8 cellular contexts compared by ENCODE assay signal in genomic region chr2:229852565-229852964, GRCh38.
A peak's percentile ranks its signal among the peaks of the same experiment; 100 is the strongest.
DNase-seq lines count a peak whose midpoint lies in the region; ATAC-seq and TF ChIP-seq lines count a peak whose summit lies in the region.

No MANE protein-coding gene starts in this region.

- no peaks in the 10 kb centered on the region for H3K9me3 ChIP-seq in vagina

- H3K36me3 Mint-ChIP-seq in chondrocyte (ENCODE audit: low read depth): peaks cover 15% of the 10 kb centered on the region

- H3K9me3 Mint-ChIP-seq in chondrocyte (ENCODE audit: low read depth): no peaks in the 10 kb centered on the region

- ATAC-seq in HG02642 (IDR thresholded peaks at IDR 0.05; ENCODE audit: poor library complexity, unreplicated experiment): peak; percentile 73

- no peak overlapping the region for H3K4me3 ChIP-seq in skeletal muscle cell (ENCODE audit: low read depth, low read length)
- H3K4me3 ChIP-seq in coronary artery: no peak overlapping the region
- H3K4me3 ChIP-seq in vagina: no peak overlapping the region

- no peaks in the 10 kb centered on the region for H3K27me3 Mint-ChIP-seq in chondrocyte (ENCODE audit: low read depth)

- peaks cover 41% of the 10 kb centered on the region for H3K4me1 ChIP-seq in vagina

- H3K27ac Mint-ChIP-seq in chondrocyte (ENCODE audit: unreplicated experiment): peak overlapping the region; percentile 22

- no peak for TF ChIP-seq POLR2A in vagina (IDR thresholded peaks at IDR 0.05)

- TF ChIP-seq CTCF in chondrocyte (IDR thresholded peaks at IDR 0.05) (no peak), coronary artery (IDR thresholded peaks at IDR 0.05) (no peak), vagina (IDR thresholded peaks at IDR 0.05) (no peak)

- H3K36me3 ChIP-seq in vagina: peaks cover 0 to 17% of the 10 kb centered on the region in 2 donors

- H3K4me3 Mint-ChIP-seq in chondrocyte (ENCODE audit: unreplicated experiment): no peak overlapping the region

- DNase-seq in ELR (ENCODE audit: low read depth): peak; percentile 73
- peak; percentile 16 for DNase-seq in T-helper 22 cell (ENCODE audit: low read depth)
- no peak for DNase-seq in chondrocyte (ENCODE audit: low spot score)
- peak; percentile 28 for DNase-seq in skeletal muscle cell (ENCODE audit: low read depth)
- DNase-seq in coronary artery (ENCODE audit: low spot score): no peak
- no peak for DNase-seq in amniotic stem cell (lab: John Stamatoyannopoulos, UW)
- DNase-seq in vagina (ENCODE audit: extremely low spot score in 2 of 2): no peak

- no peaks in the 10 kb centered on the region for H3K27me3 ChIP-seq in vagina

- H3K27ac ChIP-seq in coronary artery (no peak overlapping the region), vagina (no peak overlapping the region)

- H3K4me1 Mint-ChIP-seq in chondrocyte (ENCODE audit: low read depth): peaks cover 28% of the 10 kb centered on the region

- intact Hi-C loops in vagina (cut with DNase I): no loop called here

Comparison
In these comparisons a context has a peak if more than half of its experiments do, and no peak if none do; other contexts are left out.
1. DNase-seq: peak in ELR (single experiment), T-helper 22 cell (single experiment) and skeletal muscle cell (single experiment); none in chondrocyte (single experiment), coronary artery (single experiment), amniotic stem cell (single experiment) and vagina (0 of 2).